ENCODE assay signal across 25 cellular contexts in genomic region chr22:42131562-42131961, GRCh38. TPM values are rescaled to one million over a fixed set of nuclear protein-coding genes. Genes with fewer than 3 reads are reported as not detected.
"Had no signal": no experiment of that assay in that cellular context is flagged by ENCODE, and none has a peak within 500 bp of the region (broad histone marks: within the 10 kb centered on the region; RNA-seq: fewer than 3 reads in every experiment).

No MANE protein-coding gene starts in this region.

- H3K36me3 ChIP-seq: esophagus muscularis mucosa, heart left ventricle, left ventricle myocardium inferior, sigmoid colon, uterus had no signal

- H3K9me3 Mint-ChIP-seq: endodermal cell; natural killer cell treated with Interleukin-12 subunit alpha and Interleukin-12 subunit beta and Interleukin-15 and Interleukin-18, amount 100 ng/mL, for 72 hours; stimulated activated memory B cell treated with anti-CD40 and anti-IgM and Interleukin-4, amounts not matched to agents 10 μg/mL and 1 μg/mL and 100 μg/mL, for 72 hours; stimulated activated naive CD8-positive, alpha-beta T cell treated with anti-CD3 and anti-CD28 coated beads, Interleukin-15, amount 100 ng/mL, for 72 hours; type B pancreatic cell had no signal

- H3K27me3 Mint-ChIP-seq: activated naive CD8-positive, alpha-beta T cell; natural killer cell treated with Interleukin-12 subunit alpha and Interleukin-12 subunit beta and Interleukin-15 and Interleukin-18, amount 100 ng/mL, for 72 hours; progenitor cell of endocrine pancreas; stimulated activated naive CD8-positive, alpha-beta T cell treated with anti-CD3 and anti-CD28 coated beads, Interleukin-15, amount 100 ng/mL, for 72 hours; type B pancreatic cell had no signal

- H3K9me3 ChIP-seq: body of pancreas, esophagus muscularis mucosa, left ventricle myocardium inferior, mucosa of descending colon, sigmoid colon, uterus had no signal

- H3K27ac ChIP-seq: body of pancreas, esophagus muscularis mucosa, foreskin keratinocyte, heart left ventricle, left ventricle myocardium inferior, sigmoid colon, uterus had no signal

- FAIRE-seq: small intestine had no signal

- H3K4me3 Mint-ChIP-seq: activated naive CD8-positive, alpha-beta T cell; endodermal cell; natural killer cell treated with Interleukin-12 subunit alpha and Interleukin-12 subunit beta and Interleukin-15 and Interleukin-18, amount 100 ng/mL, for 72 hours; stimulated activated memory B cell treated with anti-CD40 and anti-IgM and Interleukin-4, amounts not matched to agents 10 μg/mL and 1 μg/mL and 100 μg/mL, for 72 hours; stimulated activated naive CD8-positive, alpha-beta T cell treated with anti-CD3 and anti-CD28 coated beads, Interleukin-15, amount 100 ng/mL, for 72 hours; type B pancreatic cell had no signal

- ATAC-seq: body of pancreas; foreskin keratinocyte; heart left ventricle; natural killer cell treated with Interleukin-12 subunit alpha and Interleukin-12 subunit beta and Interleukin-15 and Interleukin-18, amount 100 ng/mL, for 72 hours; stimulated activated naive CD8-positive, alpha-beta T cell treated with anti-CD3 and anti-CD28 coated beads, Interleukin-15, amount 100 ng/mL, for 72 hours had no signal

- H3K27ac Mint-ChIP-seq: activated naive CD8-positive, alpha-beta T cell; endodermal cell; natural killer cell treated with Interleukin-12 subunit alpha and Interleukin-12 subunit beta and Interleukin-15 and Interleukin-18, amount 100 ng/mL, for 72 hours; progenitor cell of endocrine pancreas; stimulated activated memory B cell treated with anti-CD40 and anti-IgM and Interleukin-4, amounts not matched to agents 10 μg/mL and 1 μg/mL and 100 μg/mL, for 72 hours; stimulated activated naive CD8-positive, alpha-beta T cell treated with anti-CD3 and anti-CD28 coated beads, Interleukin-15, amount 100 ng/mL, for 72 hours; type B pancreatic cell had no signal

- H3K4me1 ChIP-seq: esophagus muscularis mucosa, foreskin keratinocyte, heart left ventricle, left ventricle myocardium inferior, sigmoid colon, uterus had no signal

- DNase-seq: activated CD4-positive, alpha-beta T cell treated with anti-CD3 and anti-CD28 coated beads for 4 hours; activated CD4-positive, alpha-beta T cell treated with anti-CD3 and anti-CD28 coated beads, Interleukin-2, amount 50 U/mL, for 48 hours; activated CD8-positive, alpha-beta memory T cell treated with anti-CD3 and anti-CD28 coated beads for 24 hours; activated gamma-delta T cell; body of pancreas; caudate nucleus; endodermal cell; foreskin keratinocyte; heart left ventricle; left ventricle myocardium inferior; sigmoid colon; small intestine; stimulated activated CD4-positive, alpha-beta T cell treated with anti-CD3 and anti-CD28 coated beads, Interleukin-4, amount 100 ng/mL, for 24 hours; stimulated activated naive CD8-positive, alpha-beta T cell treated with anti-CD3 and anti-CD28 coated beads, Interleukin-15, amount 100 ng/mL, for 72 hours; substantia nigra; T-helper 1 cell; uterus had no signal

- H3K36me3 Mint-ChIP-seq: activated naive CD8-positive, alpha-beta T cell; natural killer cell treated with Interleukin-12 subunit alpha and Interleukin-12 subunit beta and Interleukin-15 and Interleukin-18, amount 100 ng/mL, for 72 hours; type B pancreatic cell had no signal

- H3K27me3 ChIP-seq: body of pancreas, foreskin keratinocyte, sigmoid colon, uterus had no signal

- H3K4me3 ChIP-seq: body of pancreas, esophagus muscularis mucosa, heart left ventricle, left ventricle myocardium inferior, mucosa of descending colon, sigmoid colon, uterus had no signal

- H3K4me1 Mint-ChIP-seq: endodermal cell; stimulated activated memory B cell treated with anti-CD40 and anti-IgM and Interleukin-4, amounts not matched to agents 10 μg/mL and 1 μg/mL and 100 μg/mL, for 72 hours had no signal

RNA-seq across cellular contexts. Expression of gene CYP2D6, which starts 1.0 kb away (rescaled TPM):
- total RNA-seq: myocyte had no signal
